ENCODE assay signal across 14 cellular contexts in the genomic region with DNA sequence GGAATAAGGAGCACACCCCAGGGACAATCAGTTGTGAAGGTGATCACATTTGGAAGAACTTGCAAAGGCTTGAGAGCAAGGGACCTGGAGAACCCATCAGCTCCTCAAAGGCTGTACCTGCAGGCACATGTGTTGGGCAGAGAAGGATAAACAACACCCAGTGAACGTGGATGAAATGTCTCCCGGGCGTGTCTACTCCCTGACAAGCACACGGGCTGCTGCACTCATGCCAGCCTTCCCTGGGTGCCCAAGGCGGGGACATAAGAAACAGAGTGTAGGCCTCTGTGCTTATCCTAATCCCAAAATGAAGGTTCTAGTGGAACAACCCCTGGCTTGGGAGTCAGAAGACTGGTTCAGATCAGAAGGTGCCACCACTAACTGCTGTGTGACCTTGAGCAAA. TPM values are rescaled to one million over a fixed set of nuclear protein-coding genes. Genes with fewer than 3 reads are reported as not detected.
DNase-seq lines count a peak whose midpoint lies in the region; ATAC-seq and TF ChIP-seq lines count a peak whose summit lies in the region.
"Had no signal": no experiment of that assay in that cellular context is flagged by ENCODE, and none has a peak within 500 bp of the region (broad histone marks: within the 10 kb centered on the region; RNA-seq: fewer than 3 reads in every experiment).

No MANE protein-coding gene starts in this region.

- H3K36me3 ChIP-seq in neural cell (ENCODE audit: insufficient read depth, low read length): no peaks in the 10 kb centered on the region
- H3K36me3 ChIP-seq: BLaER1 treated with 17β-estradiol and CSF1 and Interleukin-3, amounts not matched to agents 10 nM and 100 nM had no signal

- peak overlapping the region; percentile 47 for H3K9ac ChIP-seq in neural cell (ENCODE audit: low read length)
- H3K9ac ChIP-seq: BLaER1 treated with 17β-estradiol and CSF1 and Interleukin-3, amounts not matched to agents 10 nM and 100 nM had no signal

- no peak for ATAC-seq in HG02763 (IDR thresholded peaks at IDR 0.05; ENCODE audit: unreplicated experiment)

- no peaks in the 10 kb centered on the region for H3K9me2 ChIP-seq in neural cell (ENCODE audit: insufficient read depth, low read length)

- TF ChIP-seq EP300 in neural cell (conservative IDR thresholded peaks at IDR 0.05; ENCODE audit: poor library complexity, severe bottlenecking): no peak

- TF ChIP-seq CTCF in dorsolateral prefrontal cortex (IDR thresholded peaks at IDR 0.05 in 54 of 56, conservative IDR thresholded peaks at IDR 0.05 in 2 of 56; ENCODE audit: low read depth in 1 of 56, partially characterized antibody in 56 of 56): no peak
- no peak for TF ChIP-seq CTCF in neural cell (IDR thresholded peaks at IDR 0.05; ENCODE audit: poor library complexity, severe bottlenecking)
- TF ChIP-seq CTCF in endothelial cell (IDR thresholded peaks at IDR 0.05; ENCODE audit: unreplicated experiment): no peak

- H3K27ac Mint-ChIP-seq in endothelial cell (ENCODE audit: unreplicated experiment): no peak overlapping the region
- H3K27ac Mint-ChIP-seq: CD4-positive, CD25-positive, alpha-beta regulatory T cell; HFFc6 had no signal

- no peak overlapping the region for H3K4me2 ChIP-seq in neural cell (ENCODE audit: low read length)
- H3K4me2 ChIP-seq: BLaER1 treated with 17β-estradiol and CSF1 and Interleukin-3, amounts not matched to agents 10 nM and 100 nM had no signal

- H3K36me3 Mint-ChIP-seq in endothelial cell (ENCODE audit: low read depth, unreplicated experiment): no peaks in the 10 kb centered on the region
- H3K36me3 Mint-ChIP-seq: CD4-positive, CD25-positive, alpha-beta regulatory T cell had no signal

- no peaks in the 10 kb centered on the region for H3K79me2 ChIP-seq in neural cell (replicated peaks; ENCODE audit: insufficient read depth, low read length)

- no peaks in the 10 kb centered on the region for H3K4me1 Mint-ChIP-seq in endothelial cell (ENCODE audit: unreplicated experiment)
- H3K4me1 Mint-ChIP-seq: CD4-positive, CD25-positive, alpha-beta regulatory T cell had no signal

- H3K27me3 ChIP-seq in dorsolateral prefrontal cortex (no peaks in the 10 kb centered on the region), neural cell (ENCODE audit: insufficient read depth, low read depth, low read length) (no peaks in the 10 kb centered on the region)
- H3K27me3 ChIP-seq: BLaER1 treated with 17β-estradiol and CSF1 and Interleukin-3, amounts not matched to agents 10 nM and 100 nM had no signal

- no peaks in the 10 kb centered on the region for H4K20me1 ChIP-seq in neural cell (ENCODE audit: insufficient read depth)

- no peaks in the 10 kb centered on the region for H3F3A ChIP-seq in neural cell (ENCODE audit: insufficient read depth, low read length, poor library complexity, severe bottlenecking)

- TF ChIP-seq RAD21 in neural cell (conservative IDR thresholded peaks at IDR 0.05): no peak

- H3K27me3 Mint-ChIP-seq in endothelial cell (ENCODE audit: unreplicated experiment): peaks cover 5% of the 10 kb centered on the region

- peak overlapping the region; percentile 88 for H3K27ac ChIP-seq in angular gyrus (ENCODE audit: low read depth, low read length)
- H3K27ac ChIP-seq in dorsolateral prefrontal cortex: peak overlapping the region; percentile 4 to 96 (median 85)
- peak overlapping the region; percentile 80 for H3K27ac ChIP-seq in neural cell (ENCODE audit: low read length)
- peak overlapping the region; percentile 86 for H3K27ac ChIP-seq in temporal lobe (ENCODE audit: low read depth, low read length)
- H3K27ac ChIP-seq: BLaER1 treated with 17β-estradiol and CSF1 and Interleukin-3, amounts not matched to agents 10 nM and 100 nM had no signal

- no peaks in the 10 kb centered on the region for H3K9me3 Mint-ChIP-seq in endothelial cell (ENCODE audit: unreplicated experiment)
- H3K9me3 Mint-ChIP-seq: CD4-positive, CD25-positive, alpha-beta regulatory T cell; HFFc6 had no signal

- H3K9me3 ChIP-seq in neural cell (ENCODE audit: low read length): no peaks in the 10 kb centered on the region
- H3K9me3 ChIP-seq: BLaER1 treated with 17β-estradiol and CSF1 and Interleukin-3, amounts not matched to agents 10 nM and 100 nM had no signal

- peak in 2 of 10 donors; percentile 25 to 35 for DNase-seq in dorsolateral prefrontal cortex
- no peak for DNase-seq in endothelial cell (ENCODE audit: low spot score)
- DNase-seq in anterior cingulate cortex (lab: John Stamatoyannopoulos, UW): no peak
- DNase-seq: 8988T; CD4-positive, CD25-positive, alpha-beta regulatory T cell; DMS53; HCEC 1CT; HFFc6 had no signal

- no peak overlapping the region for H3K4me3 ChIP-seq in dorsolateral prefrontal cortex
- peak overlapping the region; percentile 43 for H3K4me3 ChIP-seq in neural cell (ENCODE audit: low read length)
- H3K4me3 ChIP-seq: BLaER1 treated with 17β-estradiol and CSF1 and Interleukin-3, amounts not matched to agents 10 nM and 100 nM had no signal

- no peak overlapping the region for H2AFZ ChIP-seq in neural cell (ENCODE audit: low read depth, low read length)

- intact Hi-C loops in dorsolateral prefrontal cortex (cut with DNase I): no loop called here

- no peak overlapping the region for H3K4me3 Mint-ChIP-seq in endothelial cell (ENCODE audit: unreplicated experiment)
- H3K4me3 Mint-ChIP-seq: CD4-positive, CD25-positive, alpha-beta regulatory T cell; HFFc6 had no signal

TF ChIP-seq in neural cell, 6 proteins besides CTCF, POLR2A, EP300 and RAD21:
- TF ChIP-seq MXI1 (conservative IDR thresholded peaks at IDR 0.05; ENCODE audit: poor library complexity, severe bottlenecking) (no peak), SMC3 (conservative IDR thresholded peaks at IDR 0.05; ENCODE audit: poor library complexity) (no peak), POLR2AphosphoS5 (IDR thresholded peaks at IDR 0.05) (no peak)
- TF ChIP-seq, protein P1, sequence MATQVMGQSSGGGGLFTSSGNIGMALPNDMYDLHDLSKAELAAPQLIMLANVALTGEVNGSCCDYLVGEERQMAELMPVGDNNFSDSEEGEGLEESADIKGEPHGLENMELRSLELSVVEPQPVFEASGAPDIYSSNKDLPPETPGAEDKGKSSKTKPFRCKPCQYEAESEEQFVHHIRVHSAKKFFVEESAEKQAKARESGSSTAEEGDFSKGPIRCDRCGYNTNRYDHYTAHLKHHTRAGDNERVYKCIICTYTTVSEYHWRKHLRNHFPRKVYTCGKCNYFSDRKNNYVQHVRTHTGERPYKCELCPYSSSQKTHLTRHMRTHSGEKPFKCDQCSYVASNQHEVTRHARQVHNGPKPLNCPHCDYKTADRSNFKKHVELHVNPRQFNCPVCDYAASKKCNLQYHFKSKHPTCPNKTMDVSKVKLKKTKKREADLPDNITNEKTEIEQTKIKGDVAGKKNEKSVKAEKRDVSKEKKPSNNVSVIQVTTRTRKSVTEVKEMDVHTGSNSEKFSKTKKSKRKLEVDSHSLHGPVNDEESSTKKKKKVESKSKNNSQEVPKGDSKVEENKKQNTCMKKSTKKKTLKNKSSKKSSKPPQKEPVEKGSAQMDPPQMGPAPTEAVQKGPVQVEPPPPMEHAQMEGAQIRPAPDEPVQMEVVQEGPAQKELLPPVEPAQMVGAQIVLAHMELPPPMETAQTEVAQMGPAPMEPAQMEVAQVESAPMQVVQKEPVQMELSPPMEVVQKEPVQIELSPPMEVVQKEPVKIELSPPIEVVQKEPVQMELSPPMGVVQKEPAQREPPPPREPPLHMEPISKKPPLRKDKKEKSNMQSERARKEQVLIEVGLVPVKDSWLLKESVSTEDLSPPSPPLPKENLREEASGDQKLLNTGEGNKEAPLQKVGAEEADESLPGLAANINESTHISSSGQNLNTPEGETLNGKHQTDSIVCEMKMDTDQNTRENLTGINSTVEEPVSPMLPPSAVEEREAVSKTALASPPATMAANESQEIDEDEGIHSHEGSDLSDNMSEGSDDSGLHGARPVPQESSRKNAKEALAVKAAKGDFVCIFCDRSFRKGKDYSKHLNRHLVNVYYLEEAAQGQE (IDR thresholded peaks at IDR 0.05; ENCODE audit: borderline replicate concordance): no peak

RNA-seq across cellular contexts. Expression of a gene that starts 46.7 kb away (rescaled TPM):
- total RNA-seq in dorsolateral prefrontal cortex (10 to 100 TPM; 16.1 to 61.7 (median 35.6) TPM), temporal lobe (9.1 TPM), endothelial cell (ENCODE audit: unreplicated experiment) (3.8 TPM)
- 0.86 and 1.3 TPM in 2 replicates for polyA plus RNA-seq in neural cell
- polyA minus RNA-seq in neural cell: 2.2 and 2.4 TPM in 2 replicates
- total RNA-seq: H4, HFFc6 had no signal
